ENCODE assay signal across 8 cellular contexts in the genomic region with DNA sequence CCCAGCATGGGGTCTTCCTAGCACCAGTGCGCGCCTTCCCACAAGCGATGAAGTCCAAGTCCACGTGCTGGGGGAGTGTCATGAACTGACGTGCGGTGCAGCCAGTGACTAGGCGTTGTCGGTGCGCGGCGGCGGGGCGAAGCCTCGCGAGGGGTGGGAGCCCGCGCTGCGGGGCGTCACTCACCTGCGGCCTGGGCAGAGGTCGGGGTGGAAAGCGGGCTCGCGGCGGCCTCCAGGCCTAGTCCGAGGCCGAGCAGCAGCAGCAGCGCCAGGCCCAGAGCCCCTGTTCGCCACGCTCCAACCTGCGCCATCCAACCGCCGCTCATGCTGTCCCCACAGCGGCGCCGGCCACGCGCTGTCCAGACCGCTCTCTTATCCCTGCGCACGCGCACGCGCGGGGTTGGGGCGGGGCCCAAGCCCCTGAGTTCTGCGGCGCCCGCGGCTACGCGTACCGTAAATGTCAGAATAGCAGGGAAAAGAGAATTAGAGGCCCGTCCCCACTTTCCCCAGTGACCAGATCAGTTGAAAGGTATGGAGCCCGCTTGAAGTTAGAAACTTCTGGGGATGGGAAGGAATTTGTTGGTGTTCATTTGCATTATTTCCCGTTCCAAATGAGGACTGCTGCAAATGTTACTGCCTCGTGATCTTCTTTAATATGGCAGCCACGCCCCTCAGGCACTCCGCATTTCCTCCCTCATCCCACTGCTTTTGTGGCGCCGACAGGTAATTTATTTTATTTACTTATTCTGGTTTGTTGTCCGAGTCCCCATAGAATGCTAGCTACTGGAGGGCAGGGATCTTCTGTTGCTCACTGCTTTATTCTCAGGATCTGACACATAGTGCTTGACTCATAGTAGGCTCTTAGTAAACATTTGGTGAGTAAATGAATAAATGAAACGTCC. TPM values are rescaled to one million over a fixed set of nuclear protein-coding genes. Genes with fewer than 3 reads are reported as not detected.
A peak's percentile ranks its signal among the peaks of the same experiment; 100 is the strongest.
DNase-seq lines count a peak whose midpoint lies in the region; ATAC-seq and TF ChIP-seq lines count a peak whose summit lies in the region.

A gene (minus strand): TSS at position 394 of the 902 bp plus-strand sequence. CDS start 68 bp downstream, at position 326.

- POLR2A ChIA-PET in OCI-LY7 (lab: Charles Lee), result no interaction called here

- peak; percentile 73 for ATAC-seq in GM21381 (IDR thresholded peaks at IDR 0.05; ENCODE audit: unreplicated experiment)

- H3K4me1 ChIP-seq in OCI-LY7 (ENCODE audit: insufficient read depth, low read length, poor library complexity, severe bottlenecking), result peaks cover 19% of the 10 kb centered on the region
- peaks cover 0 to 14% of the 10 kb centered on the region in 2 donors for H3K4me1 ChIP-seq in esophagus (ENCODE audit: control insufficient read depth in 2 of 2, insufficient read depth in 2 of 2, low read length in 1 of 2)
- peaks cover 36% of the 10 kb centered on the region for H3K4me1 ChIP-seq in mucosa of stomach (ENCODE audit: control insufficient read depth, insufficient read depth, low read length)

- TF ChIP-seq CTCF in OCI-LY7 (conservative IDR thresholded peaks at IDR 0.05; ENCODE audit: low read length), result no peak

- H3K4me3 ChIP-seq in OCI-LY7 (ENCODE audit: low read depth, low read length, poor library complexity, severe bottlenecking) (peak within 1 kb of the TSS; percentile 77), esophagus (ENCODE audit: low read depth in 1 of 2, low read length in 2 of 2) (peak within 1 kb of the TSS; percentile 55 to 69), mucosa of stomach (ENCODE audit: low read length) (peak within 1 kb of the TSS; percentile 27)

- CTCF ChIA-PET in OCI-LY7 (lab: Charles Lee; ENCODE audit: unreplicated experiment), result no interaction called here

- peak; percentile 97 for DNase-seq in COR-L47 (lab: John Stamatoyannopoulos, UW)
- peak; percentile 96 for DNase-seq in HuH-7.5 (ENCODE audit: low spot score)
- DNase-seq in OCI-LY7 (ENCODE audit: low spot score), result peak; percentile 90
- DNase-seq in activated T-cell treated with anti-CD3 and anti-CD28 coated beads, Interleukin-2, amount 50 U/mL, for 1 hour, result peak; percentile 88
- DNase-seq in stimulated activated CD8-positive, alpha-beta memory T cell treated with anti-CD3 and anti-CD28 coated beads, Interleukin-4, amount 100 ng/mL, for 4 hours (ENCODE audit: low read depth in 2 of 2, low spot score in 1 of 2), result peak; percentile 68 to 74

- intact Hi-C loops in OCI-LY7 (cut with micrococcal nuclease; ENCODE audit: unreplicated experiment), result no loop called here

- peaks cover 22% of the 10 kb centered on the region; the same call in 1 of the 2 replicates for H3K79me2 ChIP-seq in OCI-LY7 (ENCODE audit: insufficient read depth, low read depth, low read length)

- H2AFZ ChIP-seq in OCI-LY7 (ENCODE audit: low read length), result peak within 1 kb of the TSS; percentile 11; the same call in 1 of the 2 replicates

- peak within 1 kb of the TSS; percentile 41 for H3K9ac ChIP-seq in mucosa of stomach (ENCODE audit: low read length)

- peaks cover 62% of the 10 kb centered on the region for H3K36me3 ChIP-seq in OCI-LY7 (ENCODE audit: insufficient read depth, low read length)
- H3K36me3 ChIP-seq in esophagus (ENCODE audit: control insufficient read depth in 2 of 2, insufficient read depth in 2 of 2, low read length in 1 of 2), result peaks cover 0 to 18% of the 10 kb centered on the region in 2 donors
- no peaks in the 10 kb centered on the region for H3K36me3 ChIP-seq in mucosa of stomach (ENCODE audit: control insufficient read depth, insufficient read depth, low read length)

- no TSS peak for BruUV-seq in OCI-LY7 (replicated peaks; lab: Mats Ljungman, UMichigan)

- no peaks in the 10 kb centered on the region for H3K27me3 ChIP-seq in esophagus (ENCODE audit: control insufficient read depth in 1 of 2, insufficient read depth in 2 of 2, low read length in 2 of 2)
- no peaks in the 10 kb centered on the region for H3K27me3 ChIP-seq in mucosa of stomach (ENCODE audit: control insufficient read depth, insufficient read depth, low read length)

- WGBS in esophagus, 2 donors, result 1% methylated on average over 62 to 63 of the region's 63 CpGs

- peak within 1 kb of the TSS; percentile 88 for H3K4me2 ChIP-seq in OCI-LY7 (ENCODE audit: low read length)

- peak within 1 kb of the TSS; percentile 56 for H3K27ac ChIP-seq in OCI-LY7 (ENCODE audit: low read depth, low read length, poor library complexity, severe bottlenecking)
- peak within 1 kb of the TSS; percentile 56 to 66 for H3K27ac ChIP-seq in esophagus (ENCODE audit: low read depth in 2 of 2, low read length in 1 of 2)

- H4K20me1 ChIP-seq in OCI-LY7 (ENCODE audit: insufficient read depth, low read length), result no peaks in the 10 kb centered on the region

- no peaks in the 10 kb centered on the region for H3K9me2 ChIP-seq in OCI-LY7 (ENCODE audit: insufficient read depth, low read length)

- H3K9me3 ChIP-seq in OCI-LY7 (ENCODE audit: low read length), result no peaks in the 10 kb centered on the region
- H3K9me3 ChIP-seq in esophagus (ENCODE audit: control insufficient read depth in 2 of 2, insufficient read depth in 1 of 2, low read depth in 1 of 2, low read length in 1 of 2), result peaks cover 0 to 5% of the 10 kb centered on the region in 2 donors
- H3K9me3 ChIP-seq in mucosa of stomach (ENCODE audit: control insufficient read depth, low read length), result no peaks in the 10 kb centered on the region

RNA-seq across cellular contexts. Expression of the gene that starts here (rescaled TPM):
- 39.0 and 49.2 TPM in 2 replicates for total RNA-seq in OCI-LY7 (2014; rRNA removed; shearing (Covaris generic))
- total RNA-seq in OCI-LY7 (2022), result 35.9 and 39.1 TPM in 2 replicates
- 10 to 100 TPM in 1 of 2 donors, 1 to 10 TPM in 1; 9.4 to 17.9 TPM for polyA plus RNA-seq in esophagus

Comparison
In these comparisons a context has a peak if more than half of its experiments do, and no peak if none do; other contexts are left out.
1. Peak in every context shown above with its lines: DNase-seq, ATAC-seq, H3K4me3 ChIP-seq and H3K27ac ChIP-seq.
2. H3K4me3 ChIP-seq: peak in every context shown above with its lines; median percentile 77 in OCI-LY7; 62 in esophagus; 27 in mucosa of stomach.